16 cellular contexts compared by ENCODE assay signal in genomic region chr7:117023325-117023854, GRCh38.
DNase-seq lines count a peak whose midpoint lies in the region; ATAC-seq and TF ChIP-seq lines count a peak whose summit lies in the region.
"Had no signal": no experiment of that assay in that cellular context is flagged by ENCODE, and none has a peak within 500 bp of the region (broad histone marks: within the 10 kb centered on the region; RNA-seq: fewer than 3 reads in every experiment).

No MANE protein-coding gene starts in this region.

- H3K27ac ChIP-seq in brain microvascular endothelial cell (peak overlapping the region; percentile 2), stomach (no peak overlapping the region), uterus (no peak overlapping the region), left lung (no peak overlapping the region)
- H3K27ac ChIP-seq: ascending aorta, left ventricle myocardium inferior had no signal

- no peak for TF ChIP-seq EP300 in stomach (IDR thresholded peaks at IDR 0.05)

- DNase-seq in brain microvascular endothelial cell (no peak), NOMO-1 treated with dmso at 0.1 percent for 144 hours (lab: John Stamatoyannopoulos, UW; ENCODE audit: unreplicated experiment) (no peak), stomach (no peak), uterus (no peak), left lung (no peak)
- DNase-seq: activated T-cell treated with anti-CD3 and anti-CD28 coated beads for 4 hours; left ventricle myocardium inferior; NCI-H1417; NCI-H510A; occipital lobe; SHP77 treated with DMSO at 0.1 percent for 48 hours; stimulated activated CD4-positive, alpha-beta T cell treated with anti-CD3 and anti-CD28 coated beads, Interleukin-15, amount 100 ng/mL, for 24 hours had no signal

- TF ChIP-seq CTCF in brain microvascular endothelial cell (IDR thresholded peaks at IDR 0.05; ENCODE audit: low read depth, low read length, missing control alignments) (no peak), stomach (IDR thresholded peaks at IDR 0.05) (no peak), uterus (IDR thresholded peaks at IDR 0.05) (no peak), left lung (IDR thresholded peaks at IDR 0.05) (no peak)

- 87 to 94% (median 90%) methylated on average over 5 of the region's 5 CpGs for WGBS in stomach, 5 donors

- intact Hi-C loops in stomach (cut with DNase I; ENCODE audit: low total_unique reads) (no loop called here), uterus (cut with DNase I; ENCODE audit: low total_unique reads) (no loop called here), left lung (cut with DNase I) (no loop called here)

- H3K9me3 ChIP-seq in stomach, result no peaks in the 10 kb centered on the region
- H3K9me3 ChIP-seq in uterus, result no peaks in the 10 kb centered on the region
- no peaks in the 10 kb centered on the region for H3K9me3 ChIP-seq in left lung
- H3K9me3 ChIP-seq: ascending aorta had no signal

- no peak overlapping the region for H3K4me3 ChIP-seq in brain microvascular endothelial cell (ENCODE audit: low read depth, low read length)
- H3K4me3 ChIP-seq in stomach, result no peak overlapping the region
- no peak overlapping the region for H3K4me3 ChIP-seq in uterus
- H3K4me3 ChIP-seq in left lung, result no peak overlapping the region
- H3K4me3 ChIP-seq: left ventricle myocardium inferior had no signal

- no peak for TF ChIP-seq POLR2A in stomach (IDR thresholded peaks at IDR 0.05)
- TF ChIP-seq POLR2A in uterus (IDR thresholded peaks at IDR 0.05), result no peak

- H3K36me3 ChIP-seq in brain microvascular endothelial cell (replicated peaks), result no peaks in the 10 kb centered on the region
- H3K36me3 ChIP-seq in stomach, result no peaks in the 10 kb centered on the region
- H3K36me3 ChIP-seq in uterus, result no peaks in the 10 kb centered on the region
- H3K36me3 ChIP-seq in left lung, result no peaks in the 10 kb centered on the region
- H3K36me3 ChIP-seq: ascending aorta, left ventricle myocardium inferior had no signal

- ATAC-seq in GM18498 (IDR thresholded peaks at IDR 0.05; ENCODE audit: unreplicated experiment) (peak; percentile 76), GM19395 (IDR thresholded peaks at IDR 0.05; ENCODE audit: unreplicated experiment) (peak; percentile 74), HG03095 (IDR thresholded peaks at IDR 0.05; ENCODE audit: unreplicated experiment) (peak; percentile 64), left lung (no peak)

- in situ Hi-C loops in brain microvascular endothelial cell (cut with HindIII; ENCODE audit: low pct_ligation_motif_present, low sequenced_read_pairs), result no loop called here

- no peaks in the 10 kb centered on the region for H3K27me3 ChIP-seq in brain microvascular endothelial cell (replicated peaks)
- H3K27me3 ChIP-seq in stomach, result no peaks in the 10 kb centered on the region
- no peaks in the 10 kb centered on the region for H3K27me3 ChIP-seq in uterus
- no peaks in the 10 kb centered on the region for H3K27me3 ChIP-seq in left lung
- H3K27me3 ChIP-seq: ascending aorta had no signal

- H3K4me1 ChIP-seq in stomach (peaks cover 0 to 38% (median 21%) of the 10 kb centered on the region in 4 donors), uterus (no peaks in the 10 kb centered on the region), left lung (no peaks in the 10 kb centered on the region)
